ENCODE assay signal across 12 cellular contexts in the genomic region with DNA sequence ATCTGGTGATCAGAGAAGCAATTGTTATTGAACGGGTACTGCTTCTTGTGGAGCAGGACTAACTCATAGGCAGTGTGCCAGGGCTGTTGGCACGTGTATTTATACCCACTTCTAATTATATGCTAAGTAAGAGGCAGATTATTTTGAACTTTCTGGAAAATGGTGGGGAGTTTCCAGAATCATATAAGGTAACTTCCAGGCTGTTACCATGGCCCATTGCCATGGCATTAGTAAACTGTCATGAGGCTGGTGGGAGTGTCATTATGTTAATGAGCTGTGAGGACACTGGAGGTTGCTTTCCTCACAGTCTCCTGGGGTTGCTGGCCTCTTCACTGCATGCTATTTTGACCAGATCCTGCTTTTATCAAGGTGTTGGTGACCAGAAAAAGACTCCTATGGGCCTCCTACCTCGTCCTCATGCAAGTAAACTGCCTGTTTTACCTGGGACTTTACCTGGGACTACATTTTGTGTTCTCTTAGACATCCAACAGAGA.
A peak's percentile ranks its signal among the peaks of the same experiment; 100 is the strongest.
DNase-seq lines count a peak whose midpoint lies in the region; ATAC-seq and TF ChIP-seq lines count a peak whose summit lies in the region.
"Had no signal": no experiment of that assay in that cellular context is flagged by ENCODE, and none has a peak within 500 bp of the region (broad histone marks: within the 10 kb centered on the region; RNA-seq: fewer than 3 reads in every experiment).

No MANE protein-coding gene starts in this region.

- TF ChIP-seq CTCF in GM20000 (IDR thresholded peaks at IDR 0.05; ENCODE audit: extremely low read depth, missing control alignments): no peak

- ATAC-seq in GM18517 (IDR thresholded peaks at IDR 0.05; ENCODE audit: unreplicated experiment) (peak; percentile 93), HG02973 (IDR thresholded peaks at IDR 0.05; ENCODE audit: unreplicated experiment) (peak; percentile 86)
- ATAC-seq: activated CD8-positive, alpha-beta memory T cell treated with anti-CD3 and anti-CD28 coated beads, Interleukin-2, amount 10 ng/mL, durations not matched to agents 7 days and 5 days had no signal

- DNase-seq in GM20000 (ENCODE audit: low spot score) (peak; percentile 41), NCI-H446 (lab: John Stamatoyannopoulos, UW) (peak; percentile 25 to 49), NCI-H1694 (lab: John Stamatoyannopoulos, UW) (no peak), ureter (ENCODE audit: low spot score) (no peak)
- DNase-seq in activated CD8-positive, alpha-beta memory T cell treated with anti-CD3 and anti-CD28 coated beads, Interleukin-2, amount 50 U/mL, for 48 hours: no peak
- DNase-seq in stimulated activated CD4-positive, alpha-beta T cell treated with anti-CD3 and anti-CD28 coated beads, Interleukin-4, amount 100 ng/mL, for 4 hours: no peak
- DNase-seq: activated CD8-positive, alpha-beta memory T cell treated with anti-CD3 and anti-CD28 coated beads, Interleukin-2, amount 10 ng/mL, durations not matched to agents 7 days and 5 days; CD4-positive, alpha-beta T cell; Kasumi-1; T-helper 2 cell had no signal

Comparison
In these comparisons a context has a peak if more than half of its experiments do, and no peak if none do; other contexts are left out.
1. DNase-seq: peak in GM20000 (single experiment) and NCI-H446 (2 of 2); none in NCI-H1694 (single experiment), ureter (single experiment), activated CD8-positive, alpha-beta memory T cell treated with anti-CD3 and anti-CD28 coated beads, Interleukin-2, amount 50 U/mL, for 48 hours (single experiment) and stimulated activated CD4-positive, alpha-beta T cell treated with anti-CD3 and anti-CD28 coated beads, Interleukin-4, amount 100 ng/mL, for 4 hours (0 of 2).